ENCODE assay signal across 9 cellular contexts in genomic region chr6:158517581-158517980, GRCh38. TPM values are rescaled to one million over a fixed set of nuclear protein-coding genes. Genes with fewer than 3 reads are reported as not detected.
A peak's percentile ranks its signal among the peaks of the same experiment; 100 is the strongest.
DNase-seq lines count a peak whose midpoint lies in the region; ATAC-seq and TF ChIP-seq lines count a peak whose summit lies in the region.
"Had no signal": no experiment of that assay in that cellular context is flagged by ENCODE, and none has a peak within 500 bp of the region (broad histone marks: within the 10 kb centered on the region; RNA-seq: fewer than 3 reads in every experiment).

No MANE protein-coding gene starts in this region.

- peak overlapping the region; percentile 74 for H3K4me3 Mint-ChIP-seq in activated T-cell treated with anti-CD3 and anti-CD28 coated beads, Interleukin-2, amount 50 U/mL, for 4 hours
- H3K4me3 Mint-ChIP-seq in activated T-cell treated with anti-CD3 and anti-CD28 coated beads, Interleukin-2, amount 50 U/mL, for 24 hours: no peak overlapping the region

- H3K4me1 Mint-ChIP-seq in activated T-cell treated with anti-CD3 and anti-CD28 coated beads, Interleukin-2, amount 50 U/mL, for 4 hours (ENCODE audit: low read depth): peaks cover 40% of the 10 kb centered on the region
- peaks cover 35% of the 10 kb centered on the region for H3K4me1 Mint-ChIP-seq in activated T-cell treated with anti-CD3 and anti-CD28 coated beads, Interleukin-2, amount 50 U/mL, for 24 hours (ENCODE audit: low read depth)

- no peak for ATAC-seq in activated T-cell treated with anti-CD3 and anti-CD28 coated beads, Interleukin-2, amount 50 U/mL, for 4 hours
- peak; percentile 80 for ATAC-seq in HG02885 (IDR thresholded peaks at IDR 0.05; ENCODE audit: poor library complexity, unreplicated experiment)

- H3K36me3 Mint-ChIP-seq in activated T-cell treated with anti-CD3 and anti-CD28 coated beads, Interleukin-2, amount 50 U/mL, for 4 hours (ENCODE audit: insufficient read depth): no peaks in the 10 kb centered on the region
- H3K36me3 Mint-ChIP-seq in activated T-cell treated with anti-CD3 and anti-CD28 coated beads, Interleukin-2, amount 50 U/mL, for 24 hours (ENCODE audit: low read depth): no peaks in the 10 kb centered on the region

- no peaks in the 10 kb centered on the region for H3K9me3 Mint-ChIP-seq in activated T-cell treated with anti-CD3 and anti-CD28 coated beads, Interleukin-2, amount 50 U/mL, for 4 hours
- H3K9me3 Mint-ChIP-seq in activated T-cell treated with anti-CD3 and anti-CD28 coated beads, Interleukin-2, amount 50 U/mL, for 24 hours: no peaks in the 10 kb centered on the region

- peak overlapping the region; percentile 68 for H3K27ac ChIP-seq in VCaP
- H3K27ac ChIP-seq: C4-2B had no signal

- no peak overlapping the region for H3K27ac Mint-ChIP-seq in activated T-cell treated with anti-CD3 and anti-CD28 coated beads, Interleukin-2, amount 50 U/mL, for 24 hours

- no peak for DNase-seq in activated T-cell treated with anti-CD3 and anti-CD28 coated beads, Interleukin-2, amount 50 U/mL, for 4 hours
- no peak for DNase-seq in activated T-cell treated with anti-CD3 and anti-CD28 coated beads, Interleukin-2, amount 50 U/mL, for 24 hours
- DNase-seq in retina (peak; percentile 67), H4 (ENCODE audit: low spot score) (no peak), epidermal melanocyte (ENCODE audit: insufficient read length, low spot score) (no peak)
- no peak for DNase-seq in stimulated activated CD4-positive, alpha-beta T cell treated with anti-CD3 and anti-CD28 coated beads, Interleukin-12 subunit alpha, Interleukin-12 subunit beta, amount 100 ng/mL, for 4 hours

- TF ChIP-seq CTCF in VCaP (conservative IDR thresholded peaks at IDR 0.05): no peak

- H3K27me3 Mint-ChIP-seq in activated T-cell treated with anti-CD3 and anti-CD28 coated beads, Interleukin-2, amount 50 U/mL, for 4 hours (ENCODE audit: low read depth): peaks cover 9% of the 10 kb centered on the region
- peaks cover 34% of the 10 kb centered on the region for H3K27me3 Mint-ChIP-seq in activated T-cell treated with anti-CD3 and anti-CD28 coated beads, Interleukin-2, amount 50 U/mL, for 24 hours

RNA-seq across cellular contexts. Expression of gene TMEM181, which starts 42.3 kb away (rescaled TPM):
- 10 to 100 TPM; 11.4 to 13.2 (median 12.0) TPM for total RNA-seq in activated T-cell treated with anti-CD3 and anti-CD28 coated beads, Interleukin-2, amount 50 U/mL, for 4 hours
- 16.1 and 18.8 TPM in 2 replicates for total RNA-seq in H4 (2014; rRNA removed; shearing (Covaris generic))
